27 cellular contexts compared by ENCODE assay signal in genomic region chr6:106462923-106463557, GRCh38.
"Had no signal": no experiment of that assay in that cellular context is flagged by ENCODE, and none has a peak within 500 bp of the region (broad histone marks: within the 10 kb centered on the region; RNA-seq: fewer than 3 reads in every experiment).

No MANE protein-coding gene starts in this region.

- H3K36me3 ChIP-seq: stomach, suprapubic skin, thoracic aorta, thyroid gland, tibial artery, tibial nerve, transverse colon, upper lobe of left lung, upper lobe of right lung, uterus, vagina had no signal

- H3K27ac ChIP-seq: stomach, suprapubic skin, testis, thoracic aorta, thyroid gland, tibial artery, tibial nerve, transverse colon, upper lobe of left lung, upper lobe of right lung, uterus, vagina had no signal

- FAIRE-seq: urothelium cell line had no signal

- ATAC-seq: stimulated activated effector memory CD8-positive, alpha-beta T cell treated with anti-CD3 and anti-CD28 coated beads, Interleukin-12 subunit alpha, Interleukin-12 subunit beta, amount 100 ng/mL, for 72 hours; stimulated activated memory B cell treated with anti-CD40 and anti-IgM and Interleukin-4, amounts not matched to agents 10 μg/mL and 1 μg/mL and 100 μg/mL, for 72 hours; stimulated activated naive B cell treated with anti-CD40 and anti-IgM and Interleukin-4, amounts not matched to agents 10 μg/mL and 1 μg/mL and 100 μg/mL, for 72 hours; stimulated activated naive CD8-positive, alpha-beta T cell treated with anti-CD3 and anti-CD28 coated beads, Interleukin-15, amount 100 ng/mL, for 72 hours; stimulated activated naive CD8-positive, alpha-beta T cell treated with anti-CD3 and anti-CD28 coated beads, Interleukin-15, Interleukin-2, amounts not matched to agents 100 U/mL and 50 U/mL, for 24 hours; upper lobe of right lung had no signal

- H3K9me3 ChIP-seq: stomach, suprapubic skin, testis, thoracic aorta, thyroid gland, tibial artery, tibial nerve, transverse colon, upper lobe of left lung, upper lobe of right lung, uterus, vagina had no signal

- H3K4me1 ChIP-seq: stomach, suprapubic skin, testis, thyroid gland, tibial artery, tibial nerve, upper lobe of left lung, upper lobe of right lung, uterus, vagina had no signal

- DNase-seq: stimulated activated CD4-positive, alpha-beta T cell treated with anti-CD3 and anti-CD28 coated beads, Interleukin-2, amount 100 ng/mL, for 48 hours; stimulated activated CD4-positive, alpha-beta T cell treated with anti-CD3 and anti-CD28 coated beads, Interleukin-4, amount 100 ng/mL, for 1 hour; stimulated activated CD4-positive, alpha-beta T cell treated with anti-CD3 and anti-CD28 coated beads, Interleukin-4, amount 100 ng/mL, for 24 hours; stimulated activated CD4-positive, alpha-beta T cell treated with anti-CD3 and anti-CD28 coated beads, Interleukin-4, amount 100 ng/mL, for 4 hours; stimulated activated CD8-positive, alpha-beta memory T cell treated with anti-CD3 and anti-CD28 coated beads, Interleukin-4, amount 100 ng/mL, for 48 hours; stimulated activated naive B cell treated with anti-CD40 and anti-IgM and Interleukin-4, amounts not matched to agents 10 μg/mL and 1 μg/mL and 100 μg/mL, for 72 hours; stimulated activated naive CD4-positive, alpha-beta T cell; stimulated activated naive CD4-positive, alpha-beta T cell treated with Interleukin-2 at 50 U/mL for 16 hours; stimulated activated naive CD8-positive, alpha-beta T cell treated with anti-CD3 and anti-CD28 coated beads, Interleukin-15, amount 100 ng/mL, for 72 hours; stimulated activated naive CD8-positive, alpha-beta T cell treated with anti-CD3 and anti-CD28 coated beads, Interleukin-15, Interleukin-2, amounts not matched to agents 100 U/mL and 50 U/mL, for 24 hours; stomach; substantia nigra; testis; thyroid gland; tibial artery; transverse colon; trophoblast cell; upper lobe of left lung; upper lobe of right lung; uterus had no signal

- H3K27me3 ChIP-seq: suprapubic skin, testis, thyroid gland, tibial nerve, transverse colon, upper lobe of left lung, upper lobe of right lung, uterus, vagina had no signal

- H3K4me3 ChIP-seq: stomach, suprapubic skin, testis, thoracic aorta, thyroid gland, tibial artery, tibial nerve, transverse colon, upper lobe of left lung, upper lobe of right lung, uterus, vagina had no signal
